Comparison of ENCODE assay signal across 1 cellular context in the genomic region with DNA sequence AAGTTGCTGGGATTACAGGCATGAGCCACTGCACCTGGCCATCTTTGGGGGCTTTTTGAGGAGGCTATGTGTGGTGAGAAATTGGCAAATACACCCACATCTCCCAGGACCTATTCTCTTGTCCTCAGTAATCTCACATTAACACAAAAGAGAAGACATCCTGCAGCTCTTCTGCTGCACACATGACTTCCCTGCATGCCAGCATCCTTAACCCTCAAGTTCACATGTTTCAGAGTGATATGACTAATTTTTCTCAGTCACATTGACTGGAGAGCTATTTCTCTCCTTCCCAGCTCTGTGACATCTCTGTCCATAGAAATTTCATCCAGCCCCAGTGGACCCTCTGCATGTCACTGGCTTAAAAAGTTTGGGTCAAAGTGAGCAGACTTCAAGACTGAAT.
TF ChIP-seq lines count a peak whose summit lies in the region.

No MANE protein-coding gene starts in this region.

TF ChIP-seq in GM12878, 131 proteins besides CTCF, POLR2A, EP300 and RAD21 (continued from another document):
- TF ChIP-seq, protein P1, sequence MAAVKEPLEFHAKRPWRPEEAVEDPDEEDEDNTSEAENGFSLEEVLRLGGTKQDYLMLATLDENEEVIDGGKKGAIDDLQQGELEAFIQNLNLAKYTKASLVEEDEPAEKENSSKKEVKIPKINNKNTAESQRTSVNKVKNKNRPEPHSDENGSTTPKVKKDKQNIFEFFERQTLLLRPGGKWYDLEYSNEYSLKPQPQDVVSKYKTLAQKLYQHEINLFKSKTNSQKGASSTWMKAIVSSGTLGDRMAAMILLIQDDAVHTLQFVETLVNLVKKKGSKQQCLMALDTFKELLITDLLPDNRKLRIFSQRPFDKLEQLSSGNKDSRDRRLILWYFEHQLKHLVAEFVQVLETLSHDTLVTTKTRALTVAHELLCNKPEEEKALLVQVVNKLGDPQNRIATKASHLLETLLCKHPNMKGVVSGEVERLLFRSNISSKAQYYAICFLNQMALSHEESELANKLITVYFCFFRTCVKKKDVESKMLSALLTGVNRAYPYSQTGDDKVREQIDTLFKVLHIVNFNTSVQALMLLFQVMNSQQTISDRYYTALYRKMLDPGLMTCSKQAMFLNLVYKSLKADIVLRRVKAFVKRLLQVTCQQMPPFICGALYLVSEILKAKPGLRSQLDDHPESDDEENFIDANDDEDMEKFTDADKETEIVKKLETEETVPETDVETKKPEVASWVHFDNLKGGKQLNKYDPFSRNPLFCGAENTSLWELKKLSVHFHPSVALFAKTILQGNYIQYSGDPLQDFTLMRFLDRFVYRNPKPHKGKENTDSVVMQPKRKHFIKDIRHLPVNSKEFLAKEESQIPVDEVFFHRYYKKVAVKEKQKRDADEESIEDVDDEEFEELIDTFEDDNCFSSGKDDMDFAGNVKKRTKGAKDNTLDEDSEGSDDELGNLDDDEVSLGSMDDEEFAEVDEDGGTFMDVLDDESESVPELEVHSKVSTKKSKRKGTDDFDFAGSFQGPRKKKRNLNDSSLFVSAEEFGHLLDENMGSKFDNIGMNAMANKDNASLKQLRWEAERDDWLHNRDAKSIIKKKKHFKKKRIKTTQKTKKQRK (IDR thresholded peaks at IDR 0.05; ENCODE audit: low read depth, low read length), result no peak
- peak; percentile 45 for TF ChIP-seq MEF2B (IDR thresholded peaks at IDR 0.05; ENCODE audit: partially characterized antibody, poor library complexity, severe bottlenecking)
- TF ChIP-seq RUNX3 (IDR thresholded peaks at IDR 0.05; ENCODE audit: low read length), result peak; percentile 49; the same call in 1 of the 2 replicates
- TF ChIP-seq NFIC (IDR thresholded peaks at IDR 0.05; ENCODE audit: low read depth, low read length), result peak; percentile 26; the same call in 1 of the 2 replicates
- peak; percentile 35; the same call in 1 of the 2 replicates for TF ChIP-seq IKZF1 (conservative IDR thresholded peaks at IDR 0.05)
- no peak for TF ChIP-seq POU2F2 (IDR thresholded peaks at IDR 0.05; ENCODE audit: borderline replicate concordance, low read depth, low read length)
- TF ChIP-seq TCF12 (IDR thresholded peaks at IDR 0.05; ENCODE audit: low read depth, low read length), result peak; percentile 72; the same call in 1 of the 2 replicates
- peak; percentile 74 for TF ChIP-seq JUNB (IDR thresholded peaks at IDR 0.05)
- peak; percentile 51; the same call in 1 of the 2 replicates for TF ChIP-seq EED (IDR thresholded peaks at IDR 0.05; ENCODE audit: low read depth)
- TF ChIP-seq, protein P2, sequence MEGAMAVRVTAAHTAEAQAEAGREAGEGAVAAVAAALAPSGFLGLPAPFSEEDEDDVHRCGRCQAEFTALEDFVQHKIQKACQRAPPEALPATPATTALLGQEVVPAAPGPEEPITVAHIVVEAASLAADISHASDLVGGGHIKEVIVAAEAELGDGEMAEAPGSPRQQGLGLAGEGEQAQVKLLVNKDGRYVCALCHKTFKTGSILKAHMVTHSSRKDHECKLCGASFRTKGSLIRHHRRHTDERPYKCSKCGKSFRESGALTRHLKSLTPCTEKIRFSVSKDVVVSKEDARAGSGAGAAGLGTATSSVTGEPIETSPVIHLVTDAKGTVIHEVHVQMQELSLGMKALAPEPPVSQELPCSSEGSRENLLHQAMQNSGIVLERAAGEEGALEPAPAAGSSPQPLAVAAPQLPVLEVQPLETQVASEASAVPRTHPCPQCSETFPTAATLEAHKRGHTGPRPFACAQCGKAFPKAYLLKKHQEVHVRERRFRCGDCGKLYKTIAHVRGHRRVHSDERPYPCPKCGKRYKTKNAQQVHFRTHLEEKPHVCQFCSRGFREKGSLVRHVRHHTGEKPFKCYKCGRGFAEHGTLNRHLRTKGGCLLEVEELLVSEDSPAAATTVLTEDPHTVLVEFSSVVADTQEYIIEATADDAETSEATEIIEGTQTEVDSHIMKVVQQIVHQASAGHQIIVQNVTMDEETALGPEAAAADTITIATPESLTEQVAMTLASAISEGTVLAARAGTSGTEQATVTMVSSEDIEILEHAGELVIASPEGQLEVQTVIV (IDR thresholded peaks at IDR 0.05; ENCODE audit: borderline replicate concordance, partially characterized antibody), result no peak
- TF ChIP-seq, protein P3, sequence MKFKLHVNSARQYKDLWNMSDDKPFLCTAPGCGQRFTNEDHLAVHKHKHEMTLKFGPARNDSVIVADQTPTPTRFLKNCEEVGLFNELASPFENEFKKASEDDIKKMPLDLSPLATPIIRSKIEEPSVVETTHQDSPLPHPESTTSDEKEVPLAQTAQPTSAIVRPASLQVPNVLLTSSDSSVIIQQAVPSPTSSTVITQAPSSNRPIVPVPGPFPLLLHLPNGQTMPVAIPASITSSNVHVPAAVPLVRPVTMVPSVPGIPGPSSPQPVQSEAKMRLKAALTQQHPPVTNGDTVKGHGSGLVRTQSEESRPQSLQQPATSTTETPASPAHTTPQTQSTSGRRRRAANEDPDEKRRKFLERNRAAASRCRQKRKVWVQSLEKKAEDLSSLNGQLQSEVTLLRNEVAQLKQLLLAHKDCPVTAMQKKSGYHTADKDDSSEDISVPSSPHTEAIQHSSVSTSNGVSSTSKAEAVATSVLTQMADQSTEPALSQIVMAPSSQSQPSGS (IDR thresholded peaks at IDR 0.05; ENCODE audit: low read length), result peak; percentile 82
- TF ChIP-seq, protein P4, sequence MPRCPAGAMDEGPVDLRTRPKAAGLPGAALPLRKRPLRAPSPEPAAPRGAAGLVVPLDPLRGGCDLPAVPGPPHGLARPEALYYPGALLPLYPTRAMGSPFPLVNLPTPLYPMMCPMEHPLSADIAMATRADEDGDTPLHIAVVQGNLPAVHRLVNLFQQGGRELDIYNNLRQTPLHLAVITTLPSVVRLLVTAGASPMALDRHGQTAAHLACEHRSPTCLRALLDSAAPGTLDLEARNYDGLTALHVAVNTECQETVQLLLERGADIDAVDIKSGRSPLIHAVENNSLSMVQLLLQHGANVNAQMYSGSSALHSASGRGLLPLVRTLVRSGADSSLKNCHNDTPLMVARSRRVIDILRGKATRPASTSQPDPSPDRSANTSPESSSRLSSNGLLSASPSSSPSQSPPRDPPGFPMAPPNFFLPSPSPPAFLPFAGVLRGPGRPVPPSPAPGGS (IDR thresholded peaks at IDR 0.05; ENCODE audit: borderline replicate concordance, insufficient read depth, low read depth, low read length, poor library complexity, severe bottlenecking), result peak; percentile 94
- TF ChIP-seq IKZF2 (IDR thresholded peaks at IDR 0.05), result peak; percentile 42 to 52; a peak in 2 of 4 replicates
- 0 out of 2 replicates have a peak, but pooled peaks have one; percentile 49 for TF ChIP-seq DPF2 (IDR thresholded peaks at IDR 0.05)
- TF ChIP-seq, protein P5, sequence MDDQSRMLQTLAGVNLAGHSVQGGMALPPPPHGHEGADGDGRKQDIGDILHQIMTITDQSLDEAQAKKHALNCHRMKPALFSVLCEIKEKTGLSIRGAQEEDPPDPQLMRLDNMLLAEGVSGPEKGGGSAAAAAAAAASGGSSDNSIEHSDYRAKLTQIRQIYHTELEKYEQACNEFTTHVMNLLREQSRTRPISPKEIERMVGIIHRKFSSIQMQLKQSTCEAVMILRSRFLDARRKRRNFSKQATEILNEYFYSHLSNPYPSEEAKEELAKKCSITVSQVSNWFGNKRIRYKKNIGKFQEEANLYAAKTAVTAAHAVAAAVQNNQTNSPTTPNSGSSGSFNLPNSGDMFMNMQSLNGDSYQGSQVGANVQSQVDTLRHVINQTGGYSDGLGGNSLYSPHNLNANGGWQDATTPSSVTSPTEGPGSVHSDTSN (IDR thresholded peaks at IDR 0.05; ENCODE audit: insufficient replicate concordance, low read depth, low read length), result no peak
- no peak for TF ChIP-seq WRNIP1 (IDR thresholded peaks at IDR 0.05; ENCODE audit: borderline replicate concordance, low read depth, low read length)
- peak; percentile 60; the same call in 1 of the 2 replicates for TF ChIP-seq GATAD2B (conservative IDR thresholded peaks at IDR 0.05; ENCODE audit: low read depth)
- no peak for TF ChIP-seq RBBP5 (conservative IDR thresholded peaks at IDR 0.05)
- TF ChIP-seq RAD51 (IDR thresholded peaks at IDR 0.05), result peak; percentile 32; the same call in 1 of the 2 replicates
- peak in 1 of 2 experiments; percentile 56; a peak in 2 of 4 replicates for TF ChIP-seq BHLHE40 (IDR thresholded peaks at IDR 0.05; ENCODE audit: borderline replicate concordance in 1 of 2, low read depth in 2 of 2, low read length in 1 of 2)
